ENCODE assay signal across 12 cellular contexts in genomic region chr6:17820055-17820454, GRCh38.
DNase-seq lines count a peak whose midpoint lies in the region; ATAC-seq, FAIRE-seq and TF ChIP-seq lines count a peak whose summit lies in the region.
"Had no signal": no experiment of that assay in that cellular context is flagged by ENCODE, and none has a peak within 500 bp of the region (broad histone marks: within the 10 kb centered on the region; RNA-seq: fewer than 3 reads in every experiment).

No MANE protein-coding gene starts in this region.

- TF ChIP-seq POLR2A in GM12878 (IDR thresholded peaks at IDR 0.05; ENCODE audit: low read depth, low read length): no peak

- SMC1A ChIA-PET in GM12878 (lab: Charles Lee; ENCODE audit: uncharacterized antibody, unreplicated experiment): interaction anchor here (0.9 kb wide), 1 partner anchor 236 kb away, joined by 3 read pairs; no protein-coding TSS in a partner anchor

- CTCF ChIA-PET in GM12878 (lab: Yijun Ruan, JAX): interaction anchor here (0.8 to 4.8 kb wide), 3 partner anchors 16 to 239 kb away, joined by 3 to 19 read pairs (median 7); no protein-coding TSS in a partner anchor

- H3K9me3 Mint-ChIP-seq in stimulated activated memory B cell treated with anti-CD40 and anti-IgM and Interleukin-4, amounts not matched to agents 10 μg/mL and 1 μg/mL and 100 μg/mL, for 72 hours: no peaks in the 10 kb centered on the region

- no peak for TF ChIP-seq CTCF in GM12878 (IDR thresholded peaks at IDR 0.05 in 2 of 3, conservative IDR thresholded peaks at IDR 0.05 in 1 of 3; ENCODE audit: control insufficient read depth in 2 of 3, extremely low read depth in 1 of 3, insufficient read depth in 1 of 3, low read depth in 3 of 3, low read length in 3 of 3)

- H3K36me3 ChIP-seq in GM12878 (ENCODE audit: control insufficient read depth in 2 of 2, insufficient read depth in 2 of 2, low read length in 1 of 2): no peaks in the 10 kb centered on the region

- RAD21 ChIA-PET in GM12878 (lab: Charles Lee; ENCODE audit: unreplicated experiment): interaction anchor here (1.4 kb wide), 1 partner anchor 119 kb away, joined by 3 read pairs; no protein-coding TSS in a partner anchor

- no TSS peak for BruUV-seq in GM12878 (replicated peaks; lab: Mats Ljungman, UMichigan)

- H3K36me3 Mint-ChIP-seq in stimulated activated memory B cell treated with anti-CD40 and anti-IgM and Interleukin-4, amounts not matched to agents 10 μg/mL and 1 μg/mL and 100 μg/mL, for 72 hours: peaks cover 18% of the 10 kb centered on the region

- intact Hi-C loops in GM12878 (cut with micrococcal nuclease; ENCODE audit: unreplicated experiment) (no loop called here), sciatic nerve (cut with DNase I) (no loop called here)

- no peak overlapping the region for H3K4me2 ChIP-seq in GM12878 (ENCODE audit: control insufficient read depth, insufficient read depth)
- H3K4me2 ChIP-seq: smooth muscle cell had no signal

- no peaks in the 10 kb centered on the region for H3K79me2 ChIP-seq in GM12878 (ENCODE audit: control insufficient read depth, insufficient read depth, low read length)

- ATAC-seq in GM12878 (peak; percentile 60; the same call in 2 of the 3 replicates), sciatic nerve (peak; percentile 37), HG03469 (IDR thresholded peaks at IDR 0.05; ENCODE audit: unreplicated experiment) (no peak), GM19397 (IDR thresholded peaks at IDR 0.05; ENCODE audit: unreplicated experiment) (no peak)
- no peak for ATAC-seq in stimulated activated memory B cell treated with anti-CD40 and anti-IgM and Interleukin-4, amounts not matched to agents 10 μg/mL and 1 μg/mL and 100 μg/mL, for 72 hours
- ATAC-seq: mucosa of descending colon had no signal

- FAIRE-seq in GM12878 (lab: Jason Lieb, UNC): no peak

- H3K27ac Mint-ChIP-seq in stimulated activated memory B cell treated with anti-CD40 and anti-IgM and Interleukin-4, amounts not matched to agents 10 μg/mL and 1 μg/mL and 100 μg/mL, for 72 hours: no peak overlapping the region

- no peak overlapping the region for H3K4me3 ChIP-seq in GM12878
- H3K4me3 ChIP-seq: mucosa of descending colon, smooth muscle cell had no signal

- no peak overlapping the region for H3K27ac ChIP-seq in GM12878 (ENCODE audit: control insufficient read depth, insufficient read depth)

- H3K27me3 Mint-ChIP-seq in stimulated activated memory B cell treated with anti-CD40 and anti-IgM and Interleukin-4, amounts not matched to agents 10 μg/mL and 1 μg/mL and 100 μg/mL, for 72 hours: no peaks in the 10 kb centered on the region

- TF ChIP-seq EP300 in GM12878 (IDR thresholded peaks at IDR 0.05; ENCODE audit: borderline replicate concordance in 1 of 2, control insufficient read depth in 1 of 2, low read depth in 2 of 2, low read length in 2 of 2): no peak

- H4K20me1 ChIP-seq in GM12878 (ENCODE audit: control insufficient read depth, insufficient read depth): no peaks in the 10 kb centered on the region

- 58% methylated on average over 7 of the region's 7 CpGs for WGBS in GM12878 (ENCODE audit: insufficient coverage, insufficient replicate concordance, low lambda C conversion rate, missing lambda C conversion rate)

- peak; percentile 2 for DNase-seq in NCI-H345 (lab: John Stamatoyannopoulos, UW)
- DNase-seq in NCI-H345 treated with DMSO at 0.1 percent for 48 hours (lab: John Stamatoyannopoulos, UW; ENCODE audit: unreplicated experiment): no peak
- peak; percentile 46 for DNase-seq in NCI-H1436 (lab: John Stamatoyannopoulos, UW)
- no peak for DNase-seq in GM12878 (ENCODE audit: low read depth, low spot score)
- DNase-seq in sciatic nerve (ENCODE audit: low spot score): no peak
- DNase-seq: activated CD8-positive, alpha-beta memory T cell treated with anti-CD3 and anti-CD28 coated beads, Interleukin-2, amount 50 U/mL, for 48 hours; effector memory CD4-positive, alpha-beta T cell; mucosa of descending colon had no signal

- no peak overlapping the region for H3K4me3 Mint-ChIP-seq in stimulated activated memory B cell treated with anti-CD40 and anti-IgM and Interleukin-4, amounts not matched to agents 10 μg/mL and 1 μg/mL and 100 μg/mL, for 72 hours

- in situ Hi-C loops in GM12878 (cut with MboI): no loop called here

- H3K4me1 ChIP-seq in GM12878 (ENCODE audit: control insufficient read depth, insufficient read depth, low read length): no peaks in the 10 kb centered on the region

- no peaks in the 10 kb centered on the region for H3K4me1 Mint-ChIP-seq in stimulated activated memory B cell treated with anti-CD40 and anti-IgM and Interleukin-4, amounts not matched to agents 10 μg/mL and 1 μg/mL and 100 μg/mL, for 72 hours

- H2AFZ ChIP-seq in GM12878 (ENCODE audit: control insufficient read depth, low read depth, low read length): no peak overlapping the region

- H3K27me3 ChIP-seq in GM12878 (replicated peaks in 1 of 2; ENCODE audit: control insufficient read depth in 2 of 2, insufficient read depth in 2 of 2, low read length in 1 of 2): no peaks in the 10 kb centered on the region

- POLR2A ChIA-PET in GM12878 (lab: Charles Lee): no interaction called here

- no peak overlapping the region for H3K9ac ChIP-seq in GM12878 (ENCODE audit: control insufficient read depth, insufficient read depth, low read length)

- TF ChIP-seq RAD21 in GM12878 (IDR thresholded peaks at IDR 0.05; ENCODE audit: insufficient read depth, low read depth, low read length): no peak

- H3K9me3 ChIP-seq in GM12878 (replicated peaks; ENCODE audit: control insufficient read depth, insufficient read depth, low read length): no peaks in the 10 kb centered on the region
- H3K9me3 ChIP-seq: mucosa of descending colon had no signal

TF ChIP-seq in GM12878, 131 proteins besides CTCF, POLR2A, EP300 and RAD21:
- no peak for TF ChIP-seq WRNIP1 (IDR thresholded peaks at IDR 0.05; ENCODE audit: borderline replicate concordance, low read depth, low read length)
- TF ChIP-seq SPI1 (IDR thresholded peaks at IDR 0.05; ENCODE audit: borderline replicate concordance, insufficient read depth, low read depth, low read length): no peak
- TF ChIP-seq TCF12 (IDR thresholded peaks at IDR 0.05; ENCODE audit: low read depth, low read length): no peak
- TF ChIP-seq, protein P1, sequence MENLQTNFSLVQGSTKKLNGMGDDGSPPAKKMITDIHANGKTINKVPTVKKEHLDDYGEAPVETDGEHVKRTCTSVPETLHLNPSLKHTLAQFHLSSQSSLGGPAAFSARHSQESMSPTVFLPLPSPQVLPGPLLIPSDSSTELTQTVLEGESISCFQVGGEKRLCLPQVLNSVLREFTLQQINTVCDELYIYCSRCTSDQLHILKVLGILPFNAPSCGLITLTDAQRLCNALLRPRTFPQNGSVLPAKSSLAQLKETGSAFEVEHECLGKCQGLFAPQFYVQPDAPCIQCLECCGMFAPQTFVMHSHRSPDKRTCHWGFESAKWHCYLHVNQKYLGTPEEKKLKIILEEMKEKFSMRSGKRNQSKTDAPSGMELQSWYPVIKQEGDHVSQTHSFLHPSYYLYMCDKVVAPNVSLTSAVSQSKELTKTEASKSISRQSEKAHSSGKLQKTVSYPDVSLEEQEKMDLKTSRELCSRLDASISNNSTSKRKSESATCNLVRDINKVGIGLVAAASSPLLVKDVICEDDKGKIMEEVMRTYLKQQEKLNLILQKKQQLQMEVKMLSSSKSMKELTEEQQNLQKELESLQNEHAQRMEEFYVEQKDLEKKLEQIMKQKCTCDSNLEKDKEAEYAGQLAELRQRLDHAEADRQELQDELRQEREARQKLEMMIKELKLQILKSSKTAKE (IDR thresholded peaks at IDR 0.05; ENCODE audit: low read depth, poor library complexity, severe bottlenecking): no peak
- TF ChIP-seq SIX5 (IDR thresholded peaks at IDR 0.05; ENCODE audit: low read depth, low read length, severe bottlenecking): no peak
- TF ChIP-seq BCL11A (IDR thresholded peaks at IDR 0.05; ENCODE audit: low read depth, low read length): no peak
- no peak for TF ChIP-seq BMI1 (IDR thresholded peaks at IDR 0.05; ENCODE audit: borderline replicate concordance)
- no peak for TF ChIP-seq MYC (IDR thresholded peaks at IDR 0.05; ENCODE audit: insufficient read depth, insufficient read length, insufficient replicate concordance, low read length, severe bottlenecking)
- no peak for TF ChIP-seq ESRRA (IDR thresholded peaks at IDR 0.05; ENCODE audit: low read length)
- no peak for TF ChIP-seq HCFC1 (IDR thresholded peaks at IDR 0.05; ENCODE audit: low read length)

Comparison
In these comparisons a context has a peak if more than half of its experiments do, and no peak if none do; other contexts are left out.
1. DNase-seq: peak in NCI-H345 (single experiment) and NCI-H1436 (single experiment); none in NCI-H345 treated with DMSO at 0.1 percent for 48 hours (single experiment), GM12878 (single experiment) and sciatic nerve (single experiment).
2. ATAC-seq: peak in GM12878 (single experiment) and sciatic nerve (single experiment); none in HG03469 (single experiment), stimulated activated memory B cell treated with anti-CD40 and anti-IgM and Interleukin-4, amounts not matched to agents 10 μg/mL and 1 μg/mL and 100 μg/mL, for 72 hours (single experiment) and GM19397 (single experiment).